ENCODE assay signal across 23 cellular contexts in genomic region chr6:16223362-16223761, GRCh38.
"Had no signal": no experiment of that assay in that cellular context is flagged by ENCODE, and none has a peak within 500 bp of the region (broad histone marks: within the 10 kb centered on the region; RNA-seq: fewer than 3 reads in every experiment).

No MANE protein-coding gene starts in this region.

- H3K4me1 ChIP-seq: colonic mucosa, esophagus muscularis mucosa, foreskin keratinocyte, gastroesophageal sphincter, left lung, lower lobe of right lung had no signal

- H3K27me3 ChIP-seq: colonic mucosa, esophagus muscularis mucosa, gastroesophageal sphincter, left lung had no signal

- H3K27ac ChIP-seq: colonic mucosa, dorsolateral prefrontal cortex, esophagus muscularis mucosa, foreskin keratinocyte, gastroesophageal sphincter, heart right ventricle, left lung, lower lobe of right lung had no signal

- H3K4me3 Mint-ChIP-seq: effector memory CD8-positive, alpha-beta T cell; mesothelial cell of epicardium; naive B cell had no signal

- DNase-seq: colonic mucosa; dermis blood vessel endothelial cell; dorsolateral prefrontal cortex; effector CD4-positive, alpha-beta T cell; effector memory CD8-positive, alpha-beta T cell; foreskin keratinocyte; head of caudate nucleus; heart right ventricle; hippocampal formation; left cardiac atrium; left lung; left ventricle myocardium superior; lower lobe of right lung; mesenchymal stem cell; mucosa of descending colon; naive B cell had no signal

- ATAC-seq: effector memory CD8-positive, alpha-beta T cell; foreskin keratinocyte; gastroesophageal sphincter; heart right ventricle; left cardiac atrium; left lung; left ventricle myocardium superior; lower lobe of right lung; mucosa of descending colon had no signal

- H3K27ac Mint-ChIP-seq: effector memory CD8-positive, alpha-beta T cell; mesothelial cell of epicardium had no signal

- H3K36me3 Mint-ChIP-seq: mesothelial cell of epicardium, naive B cell had no signal

- H3K9me3 Mint-ChIP-seq: mesothelial cell of epicardium had no signal

- H3K9me3 ChIP-seq: colonic mucosa, esophagus muscularis mucosa, gastroesophageal sphincter, left lung, lower lobe of right lung, mucosa of descending colon had no signal

- FAIRE-seq: endothelial cell of umbilical vein, frontal cortex, islet of Langerhans, keratinocyte had no signal

- H3K4me3 ChIP-seq: colonic mucosa, dorsolateral prefrontal cortex, esophagus muscularis mucosa, gastroesophageal sphincter, heart right ventricle, left lung, lower lobe of right lung, mucosa of descending colon had no signal

- H3K36me3 ChIP-seq: colonic mucosa, esophagus muscularis mucosa, gastroesophageal sphincter, heart right ventricle, left lung, lower lobe of right lung had no signal
